ENCODE assay signal across 2 cellular contexts in genomic region chr1:24775901-24776300, GRCh38.
A peak's percentile ranks its signal among the peaks of the same experiment; 100 is the strongest.
TF ChIP-seq lines count a peak whose summit lies in the region.

No MANE protein-coding gene starts in this region.

TF ChIP-seq in HEK293, 187 proteins besides CTCF, POLR2A, EP300 and RAD21 (continues in another document):
- TF ChIP-seq ZNF639 (tag by site-specific recombination; IDR thresholded peaks at IDR 0.05): no peak
- peak; percentile 45; the same call in 1 of the 2 replicates for TF ChIP-seq ZBTB20 (tag by site-specific recombination; IDR thresholded peaks at IDR 0.05)
- TF ChIP-seq SETDB1 (IDR thresholded peaks at IDR 0.05; ENCODE audit: insufficient read length, low read length): no peak
- no peak for TF ChIP-seq SP3 (tag by site-specific recombination; IDR thresholded peaks at IDR 0.05)
- TF ChIP-seq TSHZ1 (tag by site-specific recombination; IDR thresholded peaks at IDR 0.05; ENCODE audit: borderline replicate concordance): no peak
- TF ChIP-seq ZNF610 (tag by site-specific recombination; IDR thresholded peaks at IDR 0.05; ENCODE audit: borderline replicate concordance): no peak
- no peak for TF ChIP-seq ZNF221 (tag by site-specific recombination; IDR thresholded peaks at IDR 0.05; ENCODE audit: borderline replicate concordance)
- TF ChIP-seq, protein P1, sequence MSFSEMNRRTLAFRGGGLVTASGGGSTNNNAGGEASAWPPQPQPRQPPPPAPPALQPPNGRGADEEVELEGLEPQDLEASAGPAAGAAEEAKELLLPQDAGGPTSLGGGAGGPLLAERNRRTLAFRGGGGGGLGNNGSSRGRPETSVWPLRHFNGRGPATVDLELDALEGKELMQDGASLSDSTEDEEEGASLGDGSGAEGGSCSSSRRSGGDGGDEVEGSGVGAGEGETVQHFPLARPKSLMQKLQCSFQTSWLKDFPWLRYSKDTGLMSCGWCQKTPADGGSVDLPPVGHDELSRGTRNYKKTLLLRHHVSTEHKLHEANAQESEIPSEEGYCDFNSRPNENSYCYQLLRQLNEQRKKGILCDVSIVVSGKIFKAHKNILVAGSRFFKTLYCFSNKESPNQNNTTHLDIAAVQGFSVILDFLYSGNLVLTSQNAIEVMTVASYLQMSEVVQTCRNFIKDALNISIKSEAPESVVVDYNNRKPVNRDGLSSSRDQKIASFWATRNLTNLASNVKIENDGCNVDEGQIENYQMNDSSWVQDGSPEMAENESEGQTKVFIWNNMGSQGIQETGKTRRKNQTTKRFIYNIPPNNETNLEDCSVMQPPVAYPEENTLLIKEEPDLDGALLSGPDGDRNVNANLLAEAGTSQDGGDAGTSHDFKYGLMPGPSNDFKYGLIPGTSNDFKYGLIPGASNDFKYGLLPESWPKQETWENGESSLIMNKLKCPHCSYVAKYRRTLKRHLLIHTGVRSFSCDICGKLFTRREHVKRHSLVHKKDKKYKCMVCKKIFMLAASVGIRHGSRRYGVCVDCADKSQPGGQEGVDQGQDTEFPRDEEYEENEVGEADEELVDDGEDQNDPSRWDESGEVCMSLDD (tag by site-specific recombination; IDR thresholded peaks at IDR 0.05): no peak
- TF ChIP-seq, protein P2, sequence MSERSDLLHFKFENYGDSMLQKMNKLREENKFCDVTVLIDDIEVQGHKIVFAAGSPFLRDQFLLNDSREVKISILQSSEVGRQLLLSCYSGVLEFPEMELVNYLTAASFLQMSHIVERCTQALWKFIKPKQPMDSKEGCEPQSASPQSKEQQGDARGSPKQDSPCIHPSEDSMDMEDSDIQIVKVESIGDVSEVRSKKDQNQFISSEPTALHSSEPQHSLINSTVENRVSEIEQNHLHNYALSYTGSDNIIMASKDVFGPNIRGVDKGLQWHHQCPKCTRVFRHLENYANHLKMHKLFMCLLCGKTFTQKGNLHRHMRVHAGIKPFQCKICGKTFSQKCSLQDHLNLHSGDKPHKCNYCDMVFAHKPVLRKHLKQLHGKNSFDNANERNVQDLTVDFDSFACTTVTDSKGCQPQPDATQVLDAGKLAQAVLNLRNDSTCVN (tag by site-specific recombination; optimal IDR thresholded peaks at IDR 0.05): no peak
- TF ChIP-seq ZNF138 (tag by site-specific recombination; IDR thresholded peaks at IDR 0.05; ENCODE audit: borderline replicate concordance): no peak
- TF ChIP-seq, protein P3, sequence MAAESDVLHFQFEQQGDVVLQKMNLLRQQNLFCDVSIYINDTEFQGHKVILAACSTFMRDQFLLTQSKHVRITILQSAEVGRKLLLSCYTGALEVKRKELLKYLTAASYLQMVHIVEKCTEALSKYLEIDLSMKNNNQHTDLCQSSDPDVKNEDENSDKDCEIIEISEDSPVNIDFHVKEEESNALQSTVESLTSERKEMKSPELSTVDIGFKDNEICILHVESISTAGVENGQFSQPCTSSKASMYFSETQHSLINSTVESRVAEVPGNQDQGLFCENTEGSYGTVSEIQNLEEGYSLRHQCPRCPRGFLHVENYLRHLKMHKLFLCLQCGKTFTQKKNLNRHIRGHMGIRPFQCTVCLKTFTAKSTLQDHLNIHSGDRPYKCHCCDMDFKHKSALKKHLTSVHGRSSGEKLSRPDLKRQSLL (tag by site-specific recombination; IDR thresholded peaks at IDR 0.05): no peak
- TF ChIP-seq SP2 (tag by site-specific recombination; IDR thresholded peaks at IDR 0.05): no peak

TF ChIP-seq in K562, 482 proteins besides CTCF, POLR2A, EP300 and RAD21 (continued from another document):
- TF ChIP-seq, protein P4, sequence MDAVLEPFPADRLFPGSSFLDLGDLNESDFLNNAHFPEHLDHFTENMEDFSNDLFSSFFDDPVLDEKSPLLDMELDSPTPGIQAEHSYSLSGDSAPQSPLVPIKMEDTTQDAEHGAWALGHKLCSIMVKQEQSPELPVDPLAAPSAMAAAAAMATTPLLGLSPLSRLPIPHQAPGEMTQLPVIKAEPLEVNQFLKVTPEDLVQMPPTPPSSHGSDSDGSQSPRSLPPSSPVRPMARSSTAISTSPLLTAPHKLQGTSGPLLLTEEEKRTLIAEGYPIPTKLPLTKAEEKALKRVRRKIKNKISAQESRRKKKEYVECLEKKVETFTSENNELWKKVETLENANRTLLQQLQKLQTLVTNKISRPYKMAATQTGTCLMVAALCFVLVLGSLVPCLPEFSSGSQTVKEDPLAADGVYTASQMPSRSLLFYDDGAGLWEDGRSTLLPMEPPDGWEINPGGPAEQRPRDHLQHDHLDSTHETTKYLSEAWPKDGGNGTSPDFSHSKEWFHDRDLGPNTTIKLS (IDR thresholded peaks at IDR 0.05; ENCODE audit: borderline replicate concordance, low read depth): no peak
- TF ChIP-seq ZNF282 (CRISPR knock-in tag; IDR thresholded peaks at IDR 0.05): no peak
- TF ChIP-seq IRF9 (tag; IDR thresholded peaks at IDR 0.05): no peak
- TF ChIP-seq THRAP3 (IDR thresholded peaks at IDR 0.05; ENCODE audit: borderline replicate concordance): no peak
- TF ChIP-seq SLC30A9 (CRISPR knock-in tag; IDR thresholded peaks at IDR 0.05): no peak
- TF ChIP-seq ETV5 (CRISPR knock-in tag; IDR thresholded peaks at IDR 0.05; ENCODE audit: low read depth): no peak
